8 cellular contexts compared by ENCODE assay signal in the genomic region with DNA sequence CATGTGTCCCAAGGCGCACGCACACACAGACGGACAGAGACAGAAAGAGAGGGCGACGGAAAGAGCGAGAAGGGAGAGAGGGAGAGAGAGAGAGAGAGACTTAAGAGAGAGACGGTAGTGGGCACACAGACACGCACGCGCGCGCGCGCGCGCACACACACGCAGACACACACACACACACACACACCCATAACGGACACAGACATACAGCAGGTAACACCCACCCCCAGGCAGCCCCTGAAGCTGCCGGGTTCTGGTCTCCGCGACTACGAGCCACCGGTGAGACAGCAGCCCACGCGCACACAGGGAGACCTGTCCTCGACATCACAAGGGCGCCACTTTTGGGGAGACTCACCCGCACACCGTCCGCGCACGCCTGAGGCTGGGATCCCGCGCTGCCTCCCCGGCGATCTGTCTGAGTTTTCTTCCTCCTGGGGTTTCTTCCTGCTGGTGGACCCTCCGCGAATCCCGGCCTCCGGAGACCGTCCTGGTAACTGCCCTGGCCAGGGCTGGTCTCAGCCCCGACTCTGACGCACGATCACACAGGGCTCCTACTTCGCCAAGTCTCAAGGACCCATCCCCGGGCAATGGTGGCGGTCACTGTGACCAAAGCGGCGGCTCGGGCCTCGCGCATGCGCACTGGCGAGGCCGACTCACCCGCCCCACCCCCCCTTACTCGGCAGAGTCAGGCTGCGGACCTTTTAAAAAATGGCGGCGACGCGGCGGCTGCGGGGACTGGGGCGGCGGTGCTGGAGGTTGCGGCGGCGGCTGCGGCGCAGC.
DNase-seq lines count a peak whose midpoint lies in the region; ATAC-seq and TF ChIP-seq lines count a peak whose summit lies in the region.
"Not testable (repeated sequence)": the region's sequence is repeated elsewhere in the genome, so short reads cannot be mapped to it uniquely, and the experiment has no call there.

No MANE protein-coding gene starts in this region.

- not testable (repeated sequence) for H3K36me3 Mint-ChIP-seq in Caco-2 (ENCODE audit: insufficient read depth, unreplicated experiment); stimulated activated naive CD8-positive, alpha-beta T cell treated with anti-CD3 and anti-CD28 coated beads, Interleukin-15, Interleukin-2, amounts not matched to agents 100 ng/mL and 50 ng/mL, for 24 hours (ENCODE audit: low read depth)

- not testable (repeated sequence) for H3K4me1 Mint-ChIP-seq in Caco-2 (ENCODE audit: low read depth, unreplicated experiment); stimulated activated naive CD8-positive, alpha-beta T cell treated with anti-CD3 and anti-CD28 coated beads, Interleukin-15, Interleukin-2, amounts not matched to agents 100 ng/mL and 50 ng/mL, for 24 hours (ENCODE audit: low read depth)

- H3K27ac ChIP-seq in SU-DHL-6 (ENCODE audit: low read depth, low read length); trophoblast cell (ENCODE audit: low read depth, low read length): not testable (repeated sequence)

- not testable (repeated sequence) for H3K36me3 ChIP-seq in Caco-2 (ENCODE audit: control insufficient read depth, insufficient read depth, low read length); SU-DHL-6 (ENCODE audit: low read length); trophoblast cell (ENCODE audit: control insufficient read depth in 1 of 2, insufficient read depth in 2 of 2, low read length in 2 of 2)

- H2AFZ ChIP-seq in SU-DHL-6 (ENCODE audit: low read depth, low read length, severe bottlenecking); trophoblast cell (ENCODE audit: insufficient read depth, low read length, poor library complexity): not testable (repeated sequence)

- not testable (repeated sequence) for BruUV-seq in Caco-2 (replicated peaks; lab: Mats Ljungman, UMichigan)

- CTCF ChIA-PET in Caco-2 (lab: Charles Lee), result not testable (repeated sequence)

- not testable (repeated sequence) for H2BK5ac ChIP-seq in trophoblast cell (ENCODE audit: low read depth, low read length, poor library complexity)

- not testable (repeated sequence) for H3K79me2 ChIP-seq in SU-DHL-6 (ENCODE audit: insufficient read depth, low read length); trophoblast cell (ENCODE audit: control insufficient read depth, insufficient read depth, low read length, poor library complexity)

- no CpG with 5 or more reads among the region's 71 CpGs for WGBS in trophoblast cell (ENCODE audit: extremely low coverage, insufficient coverage, insufficient read length)

- H3K18ac ChIP-seq in trophoblast cell (ENCODE audit: low read length), result not testable (repeated sequence)

- H2BK120ac ChIP-seq in trophoblast cell (ENCODE audit: insufficient read depth, low read length, poor library complexity), result not testable (repeated sequence)

- H3K4me3 Mint-ChIP-seq in Caco-2 (ENCODE audit: unreplicated experiment), result peak overlapping the region; percentile 74
- peak overlapping the region; percentile 87 for H3K4me3 Mint-ChIP-seq in stimulated activated naive CD8-positive, alpha-beta T cell treated with anti-CD3 and anti-CD28 coated beads, Interleukin-15, Interleukin-2, amounts not matched to agents 100 ng/mL and 50 ng/mL, for 24 hours

- not testable (repeated sequence) for H3K9me2 ChIP-seq in SU-DHL-6 (replicated peaks; ENCODE audit: insufficient read depth, low read length)

- H4K91ac ChIP-seq in trophoblast cell (ENCODE audit: low read depth, low read length), result not testable (repeated sequence)

- H3K9me3 Mint-ChIP-seq in Caco-2 (ENCODE audit: unreplicated experiment); stimulated activated naive CD8-positive, alpha-beta T cell treated with anti-CD3 and anti-CD28 coated beads, Interleukin-15, Interleukin-2, amounts not matched to agents 100 ng/mL and 50 ng/mL, for 24 hours: not testable (repeated sequence)

- H3F3A ChIP-seq in SU-DHL-6 (ENCODE audit: insufficient read depth), result not testable (repeated sequence)

- not testable (repeated sequence) for H4K8ac ChIP-seq in trophoblast cell (ENCODE audit: low read depth, low read length)

- not testable (repeated sequence) for H3K23ac ChIP-seq in trophoblast cell (ENCODE audit: low read length)

- H3K4me3 ChIP-seq in Caco-2 (ENCODE audit: low read depth, low read length); trophoblast cell (ENCODE audit: low read depth, low read length): not testable (repeated sequence)
- peak overlapping the region; percentile 29 for H3K4me3 ChIP-seq in SU-DHL-6 (ENCODE audit: insufficient read depth, low read length, poor library complexity, severe bottlenecking)

- H4K12ac ChIP-seq in trophoblast cell (ENCODE audit: low read depth, low read length), result not testable (repeated sequence)

- H3K4me1 ChIP-seq in Caco-2; trophoblast cell (ENCODE audit: control insufficient read depth in 1 of 2, insufficient read depth in 2 of 2, low read length in 2 of 2): not testable (repeated sequence)

- POLR2A ChIA-PET in Caco-2 (lab: Charles Lee), result not testable (repeated sequence)

- H3K27me3 ChIP-seq in Caco-2 (replicated peaks; ENCODE audit: control insufficient read depth, insufficient read depth, low read length); SU-DHL-6 (ENCODE audit: low read length); trophoblast cell (ENCODE audit: insufficient read depth, low read length): not testable (repeated sequence)

- intact Hi-C loops in Caco-2 (cut with micrococcal nuclease; ENCODE audit: unreplicated experiment), result not testable (repeated sequence)

- not testable (repeated sequence) for H3K4ac ChIP-seq in trophoblast cell (ENCODE audit: low read depth, low read length)

- H2AK5ac ChIP-seq in trophoblast cell (ENCODE audit: low read length), result not testable (repeated sequence)

- not testable (repeated sequence) for H3K27ac Mint-ChIP-seq in Caco-2 (ENCODE audit: unreplicated experiment)
- H3K27ac Mint-ChIP-seq in stimulated activated naive CD8-positive, alpha-beta T cell treated with anti-CD3 and anti-CD28 coated beads, Interleukin-15, Interleukin-2, amounts not matched to agents 100 ng/mL and 50 ng/mL, for 24 hours, result peak overlapping the region; percentile 86

- not testable (repeated sequence) for H3K79me1 ChIP-seq in trophoblast cell (ENCODE audit: low read length)

- H2BK12ac ChIP-seq in trophoblast cell (ENCODE audit: low read length), result not testable (repeated sequence)

- TF ChIP-seq CTCF in Caco-2 (IDR thresholded peaks at IDR 0.05; ENCODE audit: insufficient read depth in 1 of 2, low read depth in 1 of 2, low read length in 1 of 2, severe bottlenecking in 1 of 2, unreplicated experiment in 1 of 2); SU-DHL-6 (IDR thresholded peaks at IDR 0.05; ENCODE audit: insufficient read depth, low read length, poor library complexity, severe bottlenecking): not testable (repeated sequence)

- not testable (repeated sequence) for H3K4me2 ChIP-seq in SU-DHL-6 (ENCODE audit: low read depth, low read length, poor library complexity, severe bottlenecking); trophoblast cell (ENCODE audit: low read length)

- peak; percentile 74 for ATAC-seq in HG03045 (IDR thresholded peaks at IDR 0.05; ENCODE audit: unreplicated experiment)

- DNase-seq in Caco-2, result not testable (repeated sequence)
- DNase-seq in activated gamma-delta T cell treated with Interleukin-2 at 50 U/mL for 16 hours (peak; percentile 30), ecto neural progenitor cell (ENCODE audit: low spot score) (peak; percentile 44), iris pigment epithelial cell (ENCODE audit: low read depth) (peak; percentile 4), trophoblast cell (peak; percentile 0 to 21)

- not testable (repeated sequence) for H3K14ac ChIP-seq in trophoblast cell (ENCODE audit: low read length)

- not testable (repeated sequence) for H3K27me3 Mint-ChIP-seq in Caco-2 (ENCODE audit: insufficient read depth, unreplicated experiment); stimulated activated naive CD8-positive, alpha-beta T cell treated with anti-CD3 and anti-CD28 coated beads, Interleukin-15, Interleukin-2, amounts not matched to agents 100 ng/mL and 50 ng/mL, for 24 hours

- H4K20me1 ChIP-seq in SU-DHL-6 (ENCODE audit: low read depth, low read length), result not testable (repeated sequence)

- H3K9ac ChIP-seq in SU-DHL-6 (ENCODE audit: low read length), result peak overlapping the region; percentile 48
- not testable (repeated sequence) for H3K9ac ChIP-seq in trophoblast cell (ENCODE audit: low read length)

- not testable (repeated sequence) for H3K9me3 ChIP-seq in Caco-2; SU-DHL-6 (ENCODE audit: insufficient read depth, low read length); trophoblast cell (ENCODE audit: insufficient read depth, low read depth, low read length)
